Comparison of ENCODE assay signal across 25 cellular contexts in the genomic region with DNA sequence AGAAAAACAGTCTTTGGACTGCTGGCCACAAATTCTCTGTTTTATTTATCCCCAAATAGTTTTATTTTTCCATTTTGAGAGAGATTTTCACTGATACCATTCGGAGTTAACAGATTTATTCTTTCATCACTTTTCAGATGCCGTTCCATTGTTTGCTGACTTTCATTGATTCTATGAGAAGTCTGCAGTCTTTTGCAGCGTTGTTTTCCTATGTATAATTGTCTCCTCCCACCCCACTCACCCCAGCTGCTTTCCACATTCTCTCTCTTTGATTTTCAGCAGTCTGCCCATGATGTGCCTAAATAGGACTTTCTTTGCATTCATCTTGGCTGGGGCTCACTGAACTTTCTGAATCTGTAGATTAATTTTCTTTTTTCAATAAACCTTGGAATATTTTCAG.
"Had no signal": no experiment of that assay in that cellular context is flagged by ENCODE, and none has a peak within 500 bp of the region (broad histone marks: within the 10 kb centered on the region; RNA-seq: fewer than 3 reads in every experiment).

No MANE protein-coding gene starts in this region.

- H3K27ac ChIP-seq: adrenal gland, ascending aorta, hepatocyte, left ventricle myocardium inferior, upper lobe of left lung had no signal

- H3K27ac Mint-ChIP-seq: activated B cell treated with CpG ODN at 0.5 μM for 24 hours; activated CD4-positive, alpha-beta T cell treated with anti-CD3 and anti-CD28 coated beads for 36 hours; activated naive CD8-positive, alpha-beta T cell; activated T-cell treated with anti-CD3 and anti-CD28 coated beads, Interleukin-2, amount 50 U/mL, for 24 hours; activated T-helper 17 cell treated with anti-CD3 and anti-CD28 coated beads, Interleukin-2, amount 50 U/mL, for 72 hours; mesothelial cell of epicardium; naive thymus-derived CD8-positive, alpha-beta T cell had no signal

- ATAC-seq: activated CD4-positive, alpha-beta T cell treated with anti-CD3 and anti-CD28 coated beads for 36 hours; activated T-helper 17 cell treated with anti-CD3 and anti-CD28 coated beads, Interleukin-2, amount 50 U/mL, for 72 hours; esophagus mucosa; naive thymus-derived CD8-positive, alpha-beta T cell had no signal

- DNase-seq: activated B cell treated with CpG ODN at 0.5 μM for 24 hours; activated CD4-positive, alpha-beta T cell treated with anti-CD3 and anti-CD28 coated beads for 36 hours; activated CD4-positive, alpha-beta T cell treated with anti-CD3 and anti-CD28 coated beads, Interleukin-2, amount 50 U/mL, for 4 hours; activated CD8-positive, alpha-beta memory T cell treated with anti-CD3 and anti-CD28 coated beads for 24 hours; activated CD8-positive, alpha-beta memory T cell treated with anti-CD3 and anti-CD28 coated beads, Interleukin-2, amount 50 U/mL, for 4 hours; activated naive CD4-positive, alpha-beta T cell; activated T-cell treated with anti-CD3 and anti-CD28 coated beads, Interleukin-2, amount 50 U/mL, for 24 hours; adrenal gland; central memory CD4-positive, alpha-beta T cell; effector memory CD4-positive, alpha-beta T cell; foreskin melanocyte; kidney glomerular epithelial cell; left ventricle myocardium inferior; mammary epithelial cell; naive thymus-derived CD8-positive, alpha-beta T cell; stimulated activated CD4-positive, alpha-beta T cell treated with anti-CD3 and anti-CD28 coated beads, Interleukin-4, amount 100 ng/mL, for 1 hour; stimulated activated naive CD4-positive, alpha-beta T cell treated with Interleukin-2 at 50 U/mL for 16 hours; T-helper 9 cell; upper lobe of left lung had no signal

- H3K27me3 Mint-ChIP-seq: activated CD4-positive, alpha-beta T cell treated with anti-CD3 and anti-CD28 coated beads for 36 hours; activated naive CD8-positive, alpha-beta T cell; activated T-cell treated with anti-CD3 and anti-CD28 coated beads, Interleukin-2, amount 50 U/mL, for 24 hours; activated T-helper 17 cell treated with anti-CD3 and anti-CD28 coated beads, Interleukin-2, amount 50 U/mL, for 72 hours had no signal

- H3K4me3 Mint-ChIP-seq: activated B cell treated with CpG ODN at 0.5 μM for 24 hours; activated CD4-positive, alpha-beta T cell treated with anti-CD3 and anti-CD28 coated beads for 36 hours; activated naive CD8-positive, alpha-beta T cell; activated T-cell treated with anti-CD3 and anti-CD28 coated beads, Interleukin-2, amount 50 U/mL, for 24 hours; activated T-helper 17 cell treated with anti-CD3 and anti-CD28 coated beads, Interleukin-2, amount 50 U/mL, for 72 hours; mesothelial cell of epicardium; naive thymus-derived CD8-positive, alpha-beta T cell had no signal

- H3K4me3 ChIP-seq: adrenal gland, ascending aorta, hepatocyte, left ventricle myocardium inferior, upper lobe of left lung had no signal

- H3K36me3 ChIP-seq: adrenal gland, ascending aorta, left ventricle myocardium inferior, upper lobe of left lung had no signal

- H3K4me1 ChIP-seq: adrenal gland, ascending aorta, left ventricle myocardium inferior had no signal

- H3K27me3 ChIP-seq: adrenal gland, ascending aorta, hepatocyte, upper lobe of left lung had no signal

- H3K4me1 Mint-ChIP-seq: activated B cell treated with CpG ODN at 0.5 μM for 24 hours; activated CD4-positive, alpha-beta T cell treated with anti-CD3 and anti-CD28 coated beads for 36 hours; activated T-helper 17 cell treated with anti-CD3 and anti-CD28 coated beads, Interleukin-2, amount 50 U/mL, for 72 hours; mesothelial cell of epicardium; naive thymus-derived CD8-positive, alpha-beta T cell had no signal
